ENCODE assay signal across 8 cellular contexts in the genomic region with DNA sequence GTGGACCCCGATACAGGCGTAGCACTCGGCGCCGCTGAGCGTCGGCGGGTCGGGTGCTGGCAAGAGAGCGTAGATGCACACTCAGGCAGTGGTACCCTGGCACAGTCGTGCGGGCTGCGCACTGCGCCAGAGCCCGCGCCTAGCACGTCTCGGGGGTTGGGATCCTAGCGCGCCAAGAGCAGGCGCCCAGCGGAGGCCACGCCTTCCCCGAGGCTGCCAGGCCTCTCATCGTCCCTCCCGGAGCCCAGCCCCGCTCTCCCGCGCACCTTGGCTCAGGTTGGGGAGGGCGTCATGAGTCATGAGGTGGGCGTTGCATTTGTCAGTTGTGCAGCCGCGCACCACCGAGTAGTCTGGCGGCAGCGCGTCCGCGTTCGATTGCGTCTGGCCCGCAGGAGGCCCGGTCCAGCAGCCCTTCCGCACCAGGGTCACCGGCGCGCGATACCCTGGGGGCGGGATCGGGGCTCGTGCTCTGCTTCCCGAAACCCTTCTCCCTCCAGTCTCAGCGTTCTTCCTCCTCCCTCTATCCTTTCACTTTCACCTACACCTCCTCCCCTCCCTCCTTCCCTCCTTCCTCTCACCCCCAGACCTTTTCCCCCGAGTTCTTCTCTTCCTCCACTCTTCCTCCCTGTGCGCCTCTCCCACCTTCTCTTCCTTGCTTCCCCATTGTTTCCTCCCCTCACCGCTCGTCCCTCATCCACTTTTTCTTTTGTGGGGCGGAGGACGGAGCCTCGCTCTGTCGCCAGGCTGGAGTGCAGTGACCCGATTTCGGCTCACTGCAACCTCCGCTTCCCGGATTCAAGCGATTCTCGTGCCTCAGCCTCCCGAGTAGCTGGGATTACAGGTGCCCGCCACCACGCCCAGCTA. TPM values are rescaled to one million over a fixed set of nuclear protein-coding genes. Genes with fewer than 3 reads are reported as not detected.
A peak's percentile ranks its signal among the peaks of the same experiment; 100 is the strongest.
DNase-seq lines count a peak whose midpoint lies in the region; ATAC-seq, FAIRE-seq and TF ChIP-seq lines count a peak whose summit lies in the region.

No MANE protein-coding gene starts in this region.

- no peaks in the 10 kb centered on the region for H3K36me3 ChIP-seq in GM06990 (ENCODE audit: control insufficient read depth, insufficient read depth, low read length)
- H3K36me3 ChIP-seq in pancreas = no peaks in the 10 kb centered on the region
- no peaks in the 10 kb centered on the region for H3K36me3 ChIP-seq in aorta (ENCODE audit: control insufficient read depth in 1 of 2, insufficient read depth in 2 of 2, low read length in 1 of 2)

- intact Hi-C loops in pancreas (cut with DNase I) = no loop called here
- intact Hi-C loops in aorta (cut with DNase I) = no loop called here

- no peak for FAIRE-seq in pancreas (lab: Jason Lieb, UNC)

- DNase-seq in GM06990 (ENCODE audit: extremely low read depth, insufficient read length) (peak; percentile 26), NCI-H526 treated with DMSO at 0.1 percent for 48 hours (lab: John Stamatoyannopoulos, UW) (peak; percentile 37), glomerular visceral epithelial cell (ENCODE audit: extremely low spot score) (peak; percentile 41), pancreas (peak in 5 of 6 donors; percentile 35 to 69 (median 53)), aorta (peak in 1 of 2 donors; percentile 56), SW 1271 (lab: John Stamatoyannopoulos, UW) (no peak), pons (ENCODE audit: low spot score) (no peak)
- peak; percentile 64 for DNase-seq in activated T-helper 9 cell treated with anti-CD3 and anti-CD28 coated beads, Interleukin-2, amount 50 U/mL, for 16 hours (ENCODE audit: low read depth)

- ATAC-seq in pancreas (peak; percentile 77 to 95 (median 90)), aorta (ENCODE audit: low FRiP score) (peak; percentile 53)

- TF ChIP-seq CTCF in GM06990 (IDR thresholded peaks at IDR 0.05; ENCODE audit: insufficient read depth, low read length, poor library complexity, severe bottlenecking) = no peak
- no peak for TF ChIP-seq CTCF in pancreas (IDR thresholded peaks at IDR 0.05)

- H3K4me1 ChIP-seq in pancreas = no peaks in the 10 kb centered on the region
- H3K4me1 ChIP-seq in aorta (ENCODE audit: control insufficient read depth in 1 of 2, insufficient read depth in 2 of 2, low read length in 2 of 2) = no peaks in the 10 kb centered on the region

- WGBS in pancreas, 2 donors = 20 to 21% methylated on average over 69 to 70 of the region's 70 CpGs
- 11 to 13% methylated on average over 68 to 70 of the region's 70 CpGs for WGBS in aorta, 2 donors

- no peaks in the 10 kb centered on the region for H3K9me3 ChIP-seq in pancreas
- peaks cover 1% of the 10 kb centered on the region for H3K9me3 ChIP-seq in aorta (ENCODE audit: control insufficient read depth, low read length)

- H3K27me3 ChIP-seq in GM06990 (replicated peaks; ENCODE audit: control insufficient read depth, insufficient read depth, low read length) (peaks cover 2% of the 10 kb centered on the region), pancreas (no peaks in the 10 kb centered on the region), aorta (ENCODE audit: control insufficient read depth in 1 of 2, insufficient read depth in 2 of 2, low read length in 1 of 2) (no peaks in the 10 kb centered on the region)

- H3K4me3 ChIP-seq in GM06990 (replicated peaks; ENCODE audit: low read depth, low read length) = peak overlapping the region; percentile 47
- H3K4me3 ChIP-seq in pancreas = peak overlapping the region in 3 of 4 donors; percentile 36 to 52 (median 44)
- peak overlapping the region in 1 of 2 donors; percentile 1 for H3K4me3 ChIP-seq in aorta (ENCODE audit: low read length in 2 of 2)

- H3K27ac ChIP-seq in pancreas = no peak overlapping the region
- H3K27ac ChIP-seq in aorta (ENCODE audit: low read depth in 1 of 2, low read length in 2 of 2) = no peak overlapping the region

RNA-seq across cellular contexts. Expression of a gene that starts 3.5 kb away (rescaled TPM):
- 1 to 10 TPM in 1 of 6 donors, under 1 TPM in 5; 0.09 to 1.2 (median 0.24) TPM for total RNA-seq in pancreas
- under 1 TPM; 0.42 to 0.49 TPM for polyA plus RNA-seq in pancreas
- total RNA-seq in aorta = 1 to 10 TPM; 1.6 to 1.9 TPM
- under 1 TPM; 0.08 to 0.63 TPM for polyA plus RNA-seq in aorta

RNA-seq across cellular contexts. Expression of a gene that starts 18.0 kb away (rescaled TPM):
- total RNA-seq in pancreas (1 to 10 TPM in 3 of 6 donors, under 1 TPM in 3; 0.43 to 2.6 (median 0.82) TPM), aorta (1 to 10 TPM; 4.1 to 4.3 TPM)
- polyA plus RNA-seq in pancreas (1 to 10 TPM; 1.3 to 1.5 TPM), aorta (1 to 10 TPM; 1.5 to 8.6 TPM)

RNA-seq across cellular contexts. Expression of a gene that starts 28.3 kb away (rescaled TPM):
- total RNA-seq in pancreas (1 to 10 TPM; 3.0 to 7.7 (median 3.9) TPM), aorta (10 to 100 TPM; 12.0 to 15.2 TPM)
- polyA plus RNA-seq in pancreas (1 to 10 TPM; 1.9 to 2.0 TPM), aorta (1 to 10 TPM; 3.9 to 4.5 TPM)

RNA-seq across cellular contexts. Expression of a gene that starts 44.0 kb away (rescaled TPM):
- total RNA-seq in pancreas (10 to 100 TPM in 3 of 6 donors, 1 to 10 TPM in 3; 6.6 to 20.1 (median 10.5) TPM), aorta (10 to 100 TPM; 29.2 to 50.6 TPM)
- polyA plus RNA-seq in pancreas (10 to 100 TPM; 22.3 to 23.0 TPM), aorta (10 to 100 TPM; 14.9 to 31.1 TPM)

Comparison
In these comparisons a context has a peak if more than half of its experiments do, and no peak if none do; other contexts are left out.
1. DNase-seq: peak in GM06990 (single experiment), NCI-H526 treated with DMSO at 0.1 percent for 48 hours (single experiment), activated T-helper 9 cell treated with anti-CD3 and anti-CD28 coated beads, Interleukin-2, amount 50 U/mL, for 16 hours (single experiment), glomerular visceral epithelial cell (single experiment) and pancreas (5 of 6); none in SW 1271 (0 of 2) and pons (single experiment).